In genomic region chr5:150068961-150069618, GRCh38 we compare ENCODE assay signal across 18 cellular contexts. TPM values are rescaled to one million over a fixed set of nuclear protein-coding genes. Genes with fewer than 3 reads are reported as not detected.
"Had no signal": no experiment of that assay in that cellular context is flagged by ENCODE, and none has a peak within 500 bp of the region (broad histone marks: within the 10 kb centered on the region; RNA-seq: fewer than 3 reads in every experiment).

No MANE protein-coding gene starts in this region.

- H3K36me3 Mint-ChIP-seq: activated naive CD8-positive, alpha-beta T cell treated with anti-CD3 and anti-CD28 coated beads for 36 hours; mesothelial cell of epicardium; T-cell; type B pancreatic cell had no signal

- H3K4me3 Mint-ChIP-seq: activated CD4-positive, alpha-beta T cell treated with anti-CD3 and anti-CD28 coated beads for 36 hours; activated CD8-positive, alpha-beta T cell treated with anti-CD3 and anti-CD28 coated beads for 36 hours; activated naive CD8-positive, alpha-beta T cell treated with anti-CD3 and anti-CD28 coated beads for 36 hours; activated T-cell treated with anti-CD3 and anti-CD28 coated beads, Interleukin-2, amount 50 U/mL, for 4 hours; mesothelial cell of epicardium; nephron progenitor cell; stimulated activated naive CD8-positive, alpha-beta T cell treated with anti-CD3 and anti-CD28 coated beads, Interleukin-15, amount 100 ng/mL, for 72 hours; T-cell; type B pancreatic cell had no signal

- H3K27me3 Mint-ChIP-seq: activated CD4-positive, alpha-beta T cell treated with anti-CD3 and anti-CD28 coated beads for 36 hours; activated CD8-positive, alpha-beta T cell treated with anti-CD3 and anti-CD28 coated beads for 36 hours; activated naive CD8-positive, alpha-beta T cell treated with anti-CD3 and anti-CD28 coated beads for 36 hours; T-cell had no signal

- H3K36me3 ChIP-seq: brain microvascular endothelial cell, right lobe of liver had no signal

- H3K27ac Mint-ChIP-seq: activated CD4-positive, alpha-beta T cell treated with anti-CD3 and anti-CD28 coated beads for 36 hours; activated CD8-positive, alpha-beta T cell treated with anti-CD3 and anti-CD28 coated beads for 36 hours; activated naive CD8-positive, alpha-beta T cell treated with anti-CD3 and anti-CD28 coated beads for 36 hours; mesothelial cell of epicardium; nephron progenitor cell; stimulated activated naive CD8-positive, alpha-beta T cell treated with anti-CD3 and anti-CD28 coated beads, Interleukin-15, amount 100 ng/mL, for 72 hours; T-cell; type B pancreatic cell had no signal

- DNase-seq: activated CD4-positive, alpha-beta T cell treated with anti-CD3 and anti-CD28 coated beads for 36 hours; activated CD8-positive, alpha-beta T cell treated with anti-CD3 and anti-CD28 coated beads for 36 hours; activated gamma-delta T cell; activated naive CD8-positive, alpha-beta T cell treated with anti-CD3 and anti-CD28 coated beads for 36 hours; activated T-cell treated with anti-CD3 and anti-CD28 coated beads, Interleukin-2, amount 50 U/mL, for 4 hours; anterior cingulate cortex; brain microvascular endothelial cell; cortex of kidney; effector memory CD4-positive, alpha-beta T cell; foreskin keratinocyte; nephron progenitor cell; stimulated activated naive CD8-positive, alpha-beta T cell treated with anti-CD3 and anti-CD28 coated beads, Interleukin-15, amount 100 ng/mL, for 72 hours; T-cell; T-helper 9 cell had no signal

- H3K4me3 ChIP-seq: psoas muscle, right lobe of liver had no signal

- H3K27ac ChIP-seq: brain microvascular endothelial cell, foreskin keratinocyte, psoas muscle, right lobe of liver had no signal

- H3K9me3 Mint-ChIP-seq: activated CD8-positive, alpha-beta T cell treated with anti-CD3 and anti-CD28 coated beads for 36 hours; activated naive CD8-positive, alpha-beta T cell treated with anti-CD3 and anti-CD28 coated beads for 36 hours; activated T-cell treated with anti-CD3 and anti-CD28 coated beads, Interleukin-2, amount 50 U/mL, for 4 hours; stimulated activated naive CD8-positive, alpha-beta T cell treated with anti-CD3 and anti-CD28 coated beads, Interleukin-15, amount 100 ng/mL, for 72 hours; T-cell; type B pancreatic cell had no signal

- H3K9me3 ChIP-seq: psoas muscle, right lobe of liver had no signal

- ATAC-seq: activated CD4-positive, alpha-beta T cell treated with anti-CD3 and anti-CD28 coated beads for 36 hours; activated CD8-positive, alpha-beta T cell treated with anti-CD3 and anti-CD28 coated beads for 36 hours; activated T-cell treated with anti-CD3 and anti-CD28 coated beads, Interleukin-2, amount 50 U/mL, for 4 hours; foreskin keratinocyte; psoas muscle; right lobe of liver; stimulated activated naive CD8-positive, alpha-beta T cell treated with anti-CD3 and anti-CD28 coated beads, Interleukin-15, amount 100 ng/mL, for 72 hours; T-cell had no signal

- H3K27me3 ChIP-seq: brain microvascular endothelial cell, right lobe of liver had no signal

- H3K4me1 ChIP-seq: psoas muscle, right lobe of liver had no signal

RNA-seq across cellular contexts. Expression of gene CSF1R, which starts 17.3 kb away (rescaled TPM):
- total RNA-seq: activated CD8-positive, alpha-beta T cell treated with anti-CD3 and anti-CD28 coated beads for 36 hours; activated naive CD8-positive, alpha-beta T cell treated with anti-CD3 and anti-CD28 coated beads for 36 hours; foreskin keratinocyte had no signal
